1 cellular context compared by ENCODE assay signal in genomic region chr5:118946138-118946537, GRCh38.
TF ChIP-seq lines count a peak whose summit lies in the region.

No MANE protein-coding gene starts in this region.

TF ChIP-seq in HepG2, 621 proteins besides CTCF, POLR2A, EP300 and RAD21:
- TF ChIP-seq XRCC5 (optimal IDR thresholded peaks at IDR 0.05; ENCODE audit: low read length) (no peak), PHB2 (IDR thresholded peaks at IDR 0.05; ENCODE audit: partially characterized antibody) (no peak), BCL6 (CRISPR knock-in tag; IDR thresholded peaks at IDR 0.05) (peak; percentile 56), GTF2F1 (IDR thresholded peaks at IDR 0.05; ENCODE audit: low read length) (no peak), RARA (CRISPR knock-in tag; IDR thresholded peaks at IDR 0.05) (no peak)
